ENCODE assay signal across 26 cellular contexts in the genomic region with DNA sequence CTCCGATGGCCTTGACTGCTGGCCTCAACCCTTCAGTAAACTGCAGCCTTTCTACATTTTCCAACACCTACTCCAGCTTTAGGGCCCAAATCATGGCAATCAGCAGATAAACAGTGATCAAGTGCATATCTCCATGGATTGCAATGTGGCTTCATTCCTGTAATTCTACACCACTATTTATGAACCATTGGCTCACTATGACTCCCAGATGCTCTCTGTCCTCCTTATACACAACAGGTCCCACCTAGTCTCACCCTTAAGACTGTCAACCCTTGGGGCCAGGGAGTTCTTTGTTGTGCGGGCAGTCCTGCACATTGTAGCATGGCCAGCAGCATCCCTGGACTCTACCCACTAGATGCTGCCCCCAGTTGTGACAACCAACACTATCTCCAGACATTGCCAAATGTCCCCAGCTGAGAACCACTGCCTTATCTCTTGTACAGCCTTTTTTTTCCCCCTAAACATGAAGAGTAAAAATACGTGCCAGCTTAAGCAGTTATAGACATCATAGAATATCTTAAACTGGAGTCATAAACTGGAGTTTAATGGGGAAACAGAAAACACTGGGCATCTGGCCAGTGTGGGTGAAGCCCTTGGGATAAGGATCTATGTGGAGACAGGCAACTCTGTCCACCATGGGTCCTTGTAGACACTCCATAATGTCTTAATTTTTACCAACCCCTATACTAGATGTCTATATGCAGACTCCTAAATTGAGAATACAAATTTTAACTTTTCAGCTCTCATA. TPM values are rescaled to one million over a fixed set of nuclear protein-coding genes. Genes with fewer than 3 reads are reported as not detected.
A peak's percentile ranks its signal among the peaks of the same experiment; 100 is the strongest.
DNase-seq lines count a peak whose midpoint lies in the region; ATAC-seq and TF ChIP-seq lines count a peak whose summit lies in the region.
"Had no signal": no experiment of that assay in that cellular context is flagged by ENCODE, and none has a peak within 500 bp of the region (broad histone marks: within the 10 kb centered on the region; RNA-seq: fewer than 3 reads in every experiment).

No MANE protein-coding gene starts in this region.

- no peaks in the 10 kb centered on the region for H3K27me3 ChIP-seq in IMR-90 (ENCODE audit: control insufficient read depth, insufficient read depth, low read length)
- no peaks in the 10 kb centered on the region for H3K27me3 ChIP-seq in skeletal muscle tissue (ENCODE audit: control insufficient read depth in 3 of 3, insufficient read depth in 3 of 3, low read length in 3 of 3)
- H3K27me3 ChIP-seq in Karpas-422 (ENCODE audit: low read length) = no peaks in the 10 kb centered on the region
- H3K27me3 ChIP-seq: breast epithelium, left lung, MG63, testis had no signal

- H3K9me2 ChIP-seq in Karpas-422 (replicated peaks; ENCODE audit: insufficient read depth, low read length) = no peaks in the 10 kb centered on the region

- no peak for TF ChIP-seq RAD21 in IMR-90 (IDR thresholded peaks at IDR 0.05; ENCODE audit: low read length)

- H2BK15ac ChIP-seq in IMR-90 (ENCODE audit: low read depth, low read length) = no peak overlapping the region

- no CpG with 5 or more reads among the region's 3 CpGs for WGBS in IMR-90 (ENCODE audit: extremely low coverage in 2 of 2, insufficient read length in 1 of 2), 2 experiments

- H3K18ac ChIP-seq in IMR-90 (ENCODE audit: low read depth, low read length) = no peak overlapping the region

- DNase-seq in IMR-90 = peak; percentile 62
- DNase-seq in activated T-helper 1 cell treated with anti-CD3 and anti-CD28 coated beads, Interleukin-12 subunit alpha, Interleukin-12 subunit beta, Interleukin-2, Interleukin-4 antibody, amounts not matched to agents 30 ng/mL and 10 ng/mL and 1 ng/mL, durations not matched to agents 14 hours and 24 hours and 36 hours (ENCODE audit: low spot score) = no peak
- no peak for DNase-seq in immature natural killer cell
- DNase-seq in GM13977 (ENCODE audit: low spot score) = no peak
- no peak for DNase-seq in Karpas-422
- DNase-seq: activated CD4-positive, alpha-beta T cell treated with anti-CD3 and anti-CD28 coated beads, Interleukin-2, amount 10 ng/mL, durations not matched to agents 7 days and 5 days; activated effector memory CD4-positive, alpha-beta T cell treated with Interleukin-2 at 50 U/mL for 16 hours; CD8-positive, alpha-beta T cell; DMS79 treated with DMSO at 0.1 percent for 48 hours; left lung; MG63; NCI-H146; NCI-H2171; NCI-H524; small intestine; stimulated activated CD4-positive, alpha-beta T cell treated with anti-CD3 and anti-CD28 coated beads, Interleukin-2, amount 100 ng/mL, for 24 hours; stimulated activated naive CD4-positive, alpha-beta T cell; T-helper 2 cell; testis had no signal

- H3K4me1 Mint-ChIP-seq in activated T-helper 1 cell treated with anti-CD3 and anti-CD28 coated beads, Interleukin-12 subunit alpha, Interleukin-12 subunit beta, Interleukin-2, Interleukin-4 antibody, amounts not matched to agents 30 ng/mL and 10 ng/mL and 1 ng/mL, durations not matched to agents 14 hours and 24 hours and 36 hours (ENCODE audit: low read depth) = peaks cover 2% of the 10 kb centered on the region
- H3K4me1 Mint-ChIP-seq in immature natural killer cell = peaks cover 24 to 60% of the 10 kb centered on the region in 2 donors

- TF ChIP-seq CTCF in IMR-90 (conservative IDR thresholded peaks at IDR 0.05; ENCODE audit: low read depth, low read length) (no peak), GM13977 (IDR thresholded peaks at IDR 0.05; ENCODE audit: extremely low read depth, insufficient read depth, missing control alignments) (no peak)

- intact Hi-C loops in IMR-90 (cut with micrococcal nuclease) = no loop called here
- intact Hi-C loops in activated T-helper 1 cell treated with anti-CD3 and anti-CD28 coated beads, Interleukin-12 subunit alpha, Interleukin-12 subunit beta, Interleukin-2, Interleukin-4 antibody, amounts not matched to agents 30 ng/mL and 10 ng/mL and 1 ng/mL, durations not matched to agents 14 hours and 24 hours and 36 hours (cut with micrococcal nuclease) = no loop called here

- no peak overlapping the region for H2BK120ac ChIP-seq in IMR-90 (ENCODE audit: low read depth, low read length)

- H4K8ac ChIP-seq in IMR-90 (ENCODE audit: low read depth in 2 of 2, low read length in 2 of 2) = no peak overlapping the region

- no peak overlapping the region for H2AFZ ChIP-seq in IMR-90 (replicated peaks; ENCODE audit: low read length, poor library complexity)
- H2AFZ ChIP-seq in Karpas-422 (ENCODE audit: low read length) = no peak overlapping the region

- H2AK5ac ChIP-seq in IMR-90 (ENCODE audit: low read depth, low read length) = no peak overlapping the region; the same call in 1 of the 2 replicates

- H3K79me1 ChIP-seq in IMR-90 (ENCODE audit: low read depth in 1 of 2, low read length in 2 of 2) = peaks cover 36 to 56% of the 10 kb centered on the region in 2 experiments

- no peak overlapping the region for H2BK20ac ChIP-seq in IMR-90 (ENCODE audit: low read depth, low read length)

- POLR2A ChIA-PET in IMR-90 (lab: Charles Lee; ENCODE audit: unreplicated experiment) = no interaction called here

- ATAC-seq in IMR-90 (ENCODE audit: low read depth) (peak; percentile 71), HG03097 (IDR thresholded peaks at IDR 0.05; ENCODE audit: low FRiP score, unreplicated experiment) (no peak)
- ATAC-seq: CD8-positive, alpha-beta T cell; GM12878; left lung; natural killer cell treated with Interleukin-12 subunit alpha and Interleukin-12 subunit beta and Interleukin-15 and Interleukin-18, amount 100 ng/mL, for 72 hours had no signal

- peak overlapping the region; percentile 36 for H3K27ac Mint-ChIP-seq in activated T-helper 1 cell treated with anti-CD3 and anti-CD28 coated beads, Interleukin-12 subunit alpha, Interleukin-12 subunit beta, Interleukin-2, Interleukin-4 antibody, amounts not matched to agents 30 ng/mL and 10 ng/mL and 1 ng/mL, durations not matched to agents 14 hours and 24 hours and 36 hours
- H3K27ac Mint-ChIP-seq in immature natural killer cell = peak overlapping the region in 4 of 6 donors; percentile 29 to 45 (median 33)
- H3K27ac Mint-ChIP-seq: activated CD4-positive, alpha-beta T cell treated with anti-CD3 and anti-CD28 coated beads, Interleukin-2, amount 10 ng/mL, durations not matched to agents 7 days and 5 days; CD8-positive, alpha-beta T cell; natural killer cell treated with Interleukin-12 subunit alpha and Interleukin-12 subunit beta and Interleukin-15 and Interleukin-18, amount 100 ng/mL, for 72 hours had no signal

- peaks cover 22% of the 10 kb centered on the region for H3K36me3 Mint-ChIP-seq in activated T-helper 1 cell treated with anti-CD3 and anti-CD28 coated beads, Interleukin-12 subunit alpha, Interleukin-12 subunit beta, Interleukin-2, Interleukin-4 antibody, amounts not matched to agents 30 ng/mL and 10 ng/mL and 1 ng/mL, durations not matched to agents 14 hours and 24 hours and 36 hours (ENCODE audit: low read depth)
- peaks cover 0 to 14% (median 1%) of the 10 kb centered on the region in 3 donors for H3K36me3 Mint-ChIP-seq in immature natural killer cell
- H3K36me3 Mint-ChIP-seq: natural killer cell treated with Interleukin-12 subunit alpha and Interleukin-12 subunit beta and Interleukin-15 and Interleukin-18, amount 100 ng/mL, for 72 hours had no signal

- 0 out of 2 replicates have a peak overlapping the region, but pooled peaks have one; percentile 12 for H3K14ac ChIP-seq in IMR-90 (replicated peaks; ENCODE audit: low read depth, low read length)

- no peak overlapping the region for H3K4ac ChIP-seq in IMR-90 (ENCODE audit: low read depth, low read length)

- no peak overlapping the region for H3K23ac ChIP-seq in IMR-90 (ENCODE audit: low read depth, low read length)

- H3K4me1 ChIP-seq in IMR-90 (ENCODE audit: control insufficient read depth, insufficient read depth, low read length) = peaks cover 14% of the 10 kb centered on the region
- peaks cover 62 to 83% (median 76%) of the 10 kb centered on the region in 3 donors for H3K4me1 ChIP-seq in skeletal muscle tissue (ENCODE audit: control insufficient read depth in 3 of 3, insufficient read depth in 3 of 3, low read length in 3 of 3)
- H3K4me1 ChIP-seq in Karpas-422 (ENCODE audit: low read length) = no peaks in the 10 kb centered on the region
- H3K4me1 ChIP-seq: breast epithelium had no signal

- no peak overlapping the region for H2AK9ac ChIP-seq in IMR-90 (replicated peaks; ENCODE audit: low read depth, low read length, poor library complexity)

- no peaks in the 10 kb centered on the region for H3K9me3 Mint-ChIP-seq in activated T-helper 1 cell treated with anti-CD3 and anti-CD28 coated beads, Interleukin-12 subunit alpha, Interleukin-12 subunit beta, Interleukin-2, Interleukin-4 antibody, amounts not matched to agents 30 ng/mL and 10 ng/mL and 1 ng/mL, durations not matched to agents 14 hours and 24 hours and 36 hours
- no peaks in the 10 kb centered on the region for H3K9me3 Mint-ChIP-seq in immature natural killer cell
- H3K9me3 Mint-ChIP-seq: activated CD4-positive, alpha-beta T cell treated with anti-CD3 and anti-CD28 coated beads, Interleukin-2, amount 10 ng/mL, durations not matched to agents 7 days and 5 days; CD8-positive, alpha-beta T cell; natural killer cell treated with Interleukin-12 subunit alpha and Interleukin-12 subunit beta and Interleukin-15 and Interleukin-18, amount 100 ng/mL, for 72 hours had no signal

- peaks cover 22% of the 10 kb centered on the region; the same call in 1 of the 2 replicates for H3K9me1 ChIP-seq in IMR-90 (ENCODE audit: insufficient read depth, low read length)

- H4K5ac ChIP-seq in IMR-90 (ENCODE audit: low read depth, low read length) = no peak overlapping the region

- H3K27ac ChIP-seq in IMR-90 (ENCODE audit: insufficient read depth, low read length) (peak overlapping the region; percentile 38; the same call in 1 of the 2 replicates), skeletal muscle tissue (ENCODE audit: low read depth, low read length) (peak overlapping the region; percentile 95), Karpas-422 (ENCODE audit: low read length) (no peak overlapping the region)

- H3K79me2 ChIP-seq in Karpas-422 (ENCODE audit: low read length) = peaks cover 29% of the 10 kb centered on the region

- H2BK5ac ChIP-seq in IMR-90 (ENCODE audit: low read depth, low read length, poor library complexity, severe bottlenecking) = no peak overlapping the region

- H3K56ac ChIP-seq in IMR-90 (ENCODE audit: extremely low read depth, insufficient read depth, low read length) = no peak overlapping the region

- no TSS peak for BruUV-seq in IMR-90 (replicated peaks; lab: Mats Ljungman, UMichigan)

- in situ Hi-C loops in IMR-90 (cut with MboI; ENCODE audit: low sequenced_read_pairs) = loop anchor here (5.0 kb wide), 1 partner anchor 131 kb away; no protein-coding TSS in a partner anchor
- in situ Hi-C loops in GM13977 (cut with MboI; ENCODE audit: low pct_unique_long_range_greater_than_20kb, low sequenced_read_pairs, unreplicated experiment) = no loop called here

- H3K9me3 ChIP-seq in IMR-90 (ENCODE audit: control insufficient read depth, insufficient read depth, low read length) (no peaks in the 10 kb centered on the region), skeletal muscle tissue (ENCODE audit: control insufficient read depth in 3 of 3, low read length in 3 of 3) (no peaks in the 10 kb centered on the region), Karpas-422 (ENCODE audit: low read length) (no peaks in the 10 kb centered on the region)
- H3K9me3 ChIP-seq: breast epithelium, left lung, MG63, testis had no signal

- H4K20me1 ChIP-seq in IMR-90 (ENCODE audit: insufficient read depth, low read length) (peaks cover 39% of the 10 kb centered on the region), Karpas-422 (ENCODE audit: insufficient read depth, low read depth, low read length) (peaks cover 17% of the 10 kb centered on the region; the same call in 1 of the 2 replicates)

- no peak overlapping the region for H3K4me3 Mint-ChIP-seq in activated T-helper 1 cell treated with anti-CD3 and anti-CD28 coated beads, Interleukin-12 subunit alpha, Interleukin-12 subunit beta, Interleukin-2, Interleukin-4 antibody, amounts not matched to agents 30 ng/mL and 10 ng/mL and 1 ng/mL, durations not matched to agents 14 hours and 24 hours and 36 hours
- H3K4me3 Mint-ChIP-seq in immature natural killer cell = no peak overlapping the region
- H3K4me3 Mint-ChIP-seq: activated CD4-positive, alpha-beta T cell treated with anti-CD3 and anti-CD28 coated beads, Interleukin-2, amount 10 ng/mL, durations not matched to agents 7 days and 5 days; CD8-positive, alpha-beta T cell; natural killer cell treated with Interleukin-12 subunit alpha and Interleukin-12 subunit beta and Interleukin-15 and Interleukin-18, amount 100 ng/mL, for 72 hours had no signal

- H3K9ac ChIP-seq in IMR-90 (ENCODE audit: low read depth, low read length) = no peak overlapping the region
- H3K9ac ChIP-seq in skeletal muscle tissue (ENCODE audit: low read depth in 1 of 3, low read length in 3 of 3) = peak overlapping the region in 1 of 3 donors; percentile 8
- no peak overlapping the region for H3K9ac ChIP-seq in Karpas-422 (ENCODE audit: low read length)

- TF ChIP-seq POLR2A in IMR-90 (IDR thresholded peaks at IDR 0.05; ENCODE audit: low read depth, low read length) = no peak

- CTCF ChIA-PET in IMR-90 (lab: Yijun Ruan, JAX) = no interaction called here

- peaks cover 43% of the 10 kb centered on the region for H3K36me3 ChIP-seq in IMR-90 (ENCODE audit: control insufficient read depth, insufficient read depth, low read length)
- peaks cover 11 to 17% (median 12%) of the 10 kb centered on the region in 3 donors for H3K36me3 ChIP-seq in skeletal muscle tissue (ENCODE audit: control insufficient read depth in 3 of 3, insufficient read depth in 3 of 3, low read length in 3 of 3)
- H3K36me3 ChIP-seq in Karpas-422 (ENCODE audit: insufficient read depth, low read length) = peaks cover 13% of the 10 kb centered on the region; the same call in 1 of the 2 replicates
- H3K36me3 ChIP-seq: breast epithelium had no signal

- H3K4me2 ChIP-seq in IMR-90 (ENCODE audit: low read depth, low read length) = no peak overlapping the region
- H3K4me2 ChIP-seq in Karpas-422 (ENCODE audit: low read depth, low read length, poor library complexity, severe bottlenecking) = no peak overlapping the region

- H3K4me3 ChIP-seq in IMR-90 (ENCODE audit: insufficient read depth, low read depth, low read length) (no peak overlapping the region), skeletal muscle tissue (ENCODE audit: low read length in 3 of 3) (peak overlapping the region in 1 of 3 donors; percentile 58), Karpas-422 (ENCODE audit: low read length) (no peak overlapping the region)
- H3K4me3 ChIP-seq: breast epithelium, coronary artery, GM12878, left lung, MG63, testis had no signal

- dilution Hi-C loops in IMR-90 (cut with HindIII; ENCODE audit: low sequenced_read_pairs, unreplicated experiment) = no loop called here

- no peak overlapping the region for H4K91ac ChIP-seq in IMR-90 (ENCODE audit: insufficient read depth, low read depth, low read length)

- H3K27me3 Mint-ChIP-seq in activated T-helper 1 cell treated with anti-CD3 and anti-CD28 coated beads, Interleukin-12 subunit alpha, Interleukin-12 subunit beta, Interleukin-2, Interleukin-4 antibody, amounts not matched to agents 30 ng/mL and 10 ng/mL and 1 ng/mL, durations not matched to agents 14 hours and 24 hours and 36 hours (ENCODE audit: insufficient read depth) = no peaks in the 10 kb centered on the region
- H3K27me3 Mint-ChIP-seq in immature natural killer cell (ENCODE audit: low read depth in 3 of 3) = no peaks in the 10 kb centered on the region
- H3K27me3 Mint-ChIP-seq: activated CD4-positive, alpha-beta T cell treated with anti-CD3 and anti-CD28 coated beads, Interleukin-2, amount 10 ng/mL, durations not matched to agents 7 days and 5 days; natural killer cell treated with Interleukin-12 subunit alpha and Interleukin-12 subunit beta and Interleukin-15 and Interleukin-18, amount 100 ng/mL, for 72 hours had no signal

RNA-seq across cellular contexts. Expression of a gene that starts 21.1 kb away (rescaled TPM):
- total RNA-seq in IMR-90 (2012; rRNA removed) (43.7 and 52.8 TPM in 2 replicates), skeletal muscle tissue (57.4 TPM)
- polyA plus RNA-seq in IMR-90 (2012; rRNA removed) (87.9 and 102 TPM in 2 replicates), immature natural killer cell (100 to 1,000 TPM; 107 to 178 (median 120) TPM)
- polyA plus RNA-seq in IMR-90 (2012; cell fraction: cytosol; rRNA removed) = 107 and 112 TPM in 2 replicates
- 25.7 and 42.9 TPM in 2 replicates for polyA plus RNA-seq in IMR-90 (2012; cell fraction: nucleus; rRNA removed; ENCODE audit: low replicate concordance)
- 62.6 and 68.6 TPM in 2 replicates for total RNA-seq in activated T-helper 1 cell treated with anti-CD3 and anti-CD28 coated beads, Interleukin-12 subunit alpha, Interleukin-12 subunit beta, Interleukin-2, Interleukin-4 antibody, amounts not matched to agents 30 ng/mL and 10 ng/mL and 1 ng/mL, durations not matched to agents 14 hours and 24 hours and 36 hours
- total RNA-seq in Karpas-422 (2014; rRNA removed; shearing (Covaris generic); ENCODE audit: low replicate concordance) = 80.1 and 82.9 TPM in 2 replicates

RNA-seq across cellular contexts. Expression of a gene that starts 21.2 kb away (rescaled TPM):
- total RNA-seq in IMR-90 (2012; rRNA removed) (12.2 and 12.8 TPM in 2 replicates), skeletal muscle tissue (11.5 TPM)
- polyA plus RNA-seq in IMR-90 (2012; rRNA removed) (42.6 and 45.6 TPM in 2 replicates), immature natural killer cell (1 to 10 TPM in 2 of 3 donors, under 1 TPM in 1; 0.25 to 1.7 (median 1.5) TPM)
- 18.6 and 55.2 TPM in 2 replicates for polyA plus RNA-seq in IMR-90 (2012; cell fraction: cytosol; rRNA removed)
- 129 TPM in 2 replicates for polyA plus RNA-seq in IMR-90 (2012; cell fraction: nucleus; rRNA removed; ENCODE audit: low replicate concordance)
- total RNA-seq in activated T-helper 1 cell treated with anti-CD3 and anti-CD28 coated beads, Interleukin-12 subunit alpha, Interleukin-12 subunit beta, Interleukin-2, Interleukin-4 antibody, amounts not matched to agents 30 ng/mL and 10 ng/mL and 1 ng/mL, durations not matched to agents 14 hours and 24 hours and 36 hours = 17.0 and 20.7 TPM in 2 replicates
- 4.5 and 9.1 TPM in 2 replicates for total RNA-seq in Karpas-422 (2014; rRNA removed; shearing (Covaris generic); ENCODE audit: low replicate concordance)

RNA-seq across cellular contexts. Expression of a gene that starts 52.5 kb away (rescaled TPM):
- total RNA-seq in IMR-90 (2012; rRNA removed) = not detected in 2 replicates
- not detected in 2 replicates for polyA plus RNA-seq in IMR-90 (2012; rRNA removed)
- 0.01 TPM in 1 of 2 replicates, not detected in the other for polyA plus RNA-seq in IMR-90 (2012; cell fraction: cytosol; rRNA removed)
- 0.10 and 0.24 TPM in 2 replicates for polyA plus RNA-seq in IMR-90 (2012; cell fraction: nucleus; rRNA removed; ENCODE audit: low replicate concordance)
- not detected in 2 replicates for total RNA-seq in activated T-helper 1 cell treated with anti-CD3 and anti-CD28 coated beads, Interleukin-12 subunit alpha, Interleukin-12 subunit beta, Interleukin-2, Interleukin-4 antibody, amounts not matched to agents 30 ng/mL and 10 ng/mL and 1 ng/mL, durations not matched to agents 14 hours and 24 hours and 36 hours
- polyA plus RNA-seq in immature natural killer cell = under 1 TPM in 1 of 3 donors, not detected in 2; 0.29 TPM
- 0.52 TPM for total RNA-seq in skeletal muscle tissue
- not detected in 2 replicates for total RNA-seq in Karpas-422 (2014; rRNA removed; shearing (Covaris generic); ENCODE audit: low replicate concordance)
- total RNA-seq: natural killer cell treated with Interleukin-12 subunit alpha and Interleukin-12 subunit beta and Interleukin-15 and Interleukin-18, amount 100 ng/mL, for 72 hours; SK-MEL-5 had no signal
